ENCODE assay signal across 15 cellular contexts in the genomic region with DNA sequence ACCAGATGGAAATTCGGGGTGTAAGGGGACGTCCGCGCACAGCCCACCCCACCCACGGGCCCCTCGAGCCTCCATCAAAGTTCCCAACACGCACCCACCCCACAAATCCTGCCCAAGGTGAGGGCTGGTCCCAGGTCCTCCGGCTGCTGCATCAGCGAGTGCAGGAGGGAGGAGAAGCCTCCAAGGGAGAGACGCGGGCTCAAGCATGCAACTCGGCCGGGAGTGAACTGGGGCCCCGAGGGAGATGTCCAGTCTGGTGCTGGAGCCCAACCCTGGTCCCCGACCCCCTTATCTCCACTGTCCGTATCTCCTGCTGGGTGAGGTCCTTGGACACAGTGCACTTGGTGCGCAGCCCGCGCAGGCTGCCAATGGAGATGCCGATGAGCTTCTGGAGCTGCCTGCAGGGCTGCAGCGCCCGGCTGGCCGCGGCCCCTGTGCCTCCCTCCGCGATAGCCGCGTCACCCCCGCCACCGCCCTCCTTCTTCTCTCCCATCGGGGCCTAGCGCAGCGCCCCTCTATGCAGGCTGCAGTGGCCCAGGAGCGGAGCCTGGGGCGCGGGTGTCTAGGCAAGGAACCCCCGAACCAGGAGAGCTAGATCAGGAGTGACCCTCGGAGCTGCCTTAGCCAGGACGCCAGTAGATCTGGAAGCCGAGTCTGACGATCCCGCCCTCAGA.
DNase-seq lines count a peak whose midpoint lies in the region; ATAC-seq and TF ChIP-seq lines count a peak whose summit lies in the region.
"Had no signal": no experiment of that assay in that cellular context is flagged by ENCODE, and none has a peak within 500 bp of the region (broad histone marks: within the 10 kb centered on the region; RNA-seq: fewer than 3 reads in every experiment).

No MANE protein-coding gene starts in this region.

- H3K4me1 ChIP-seq in lower lobe of right lung, result no peaks in the 10 kb centered on the region
- no peaks in the 10 kb centered on the region for H3K4me1 ChIP-seq in aorta (ENCODE audit: control insufficient read depth in 1 of 2, insufficient read depth in 2 of 2, low read length in 2 of 2)
- H3K4me1 ChIP-seq in CD4-positive, alpha-beta memory T cell (ENCODE audit: insufficient read depth, low read length), result no peaks in the 10 kb centered on the region
- H3K4me1 ChIP-seq: tibial artery had no signal

- H3K36me3 ChIP-seq in lower lobe of right lung (no peaks in the 10 kb centered on the region), aorta (ENCODE audit: control insufficient read depth in 1 of 2, insufficient read depth in 2 of 2, low read length in 1 of 2) (no peaks in the 10 kb centered on the region)
- no peaks in the 10 kb centered on the region for H3K36me3 ChIP-seq in CD4-positive, alpha-beta memory T cell (ENCODE audit: insufficient read depth, low read length)
- H3K36me3 ChIP-seq: neutrophil, tibial artery had no signal

- ATAC-seq in lower lobe of right lung, result no peak
- no peak for ATAC-seq in aorta (ENCODE audit: low FRiP score)
- ATAC-seq in HG02610 (IDR thresholded peaks at IDR 0.05; ENCODE audit: unreplicated experiment), result no peak

- H3K27me3 ChIP-seq in lower lobe of right lung (ENCODE audit: low read depth) (peaks cover 7% of the 10 kb centered on the region), aorta (ENCODE audit: control insufficient read depth in 1 of 2, insufficient read depth in 2 of 2, low read length in 1 of 2) (no peaks in the 10 kb centered on the region)
- no peaks in the 10 kb centered on the region for H3K27me3 ChIP-seq in CD4-positive, alpha-beta memory T cell (ENCODE audit: insufficient read depth, low read length)
- H3K27me3 ChIP-seq: neutrophil, tibial artery had no signal

- CTCF ChIA-PET in CD4-positive, alpha-beta memory T cell (lab: Charles Lee; ENCODE audit: partially characterized antibody), result no interaction called here

- H3K27ac ChIP-seq in lower lobe of right lung (no peak overlapping the region), aorta (ENCODE audit: low read depth in 1 of 2, low read length in 2 of 2) (no peak overlapping the region)
- no peak overlapping the region for H3K27ac ChIP-seq in CD4-positive, alpha-beta memory T cell (ENCODE audit: low read depth, low read length)
- H3K27ac ChIP-seq: neutrophil, tibial artery had no signal

- H3K36me3 Mint-ChIP-seq in CD4-positive, alpha-beta memory T cell, result peaks cover 2 to 4% of the 10 kb centered on the region in 2 donors

- DNase-seq in activated gamma-delta T cell (lab: John Stamatoyannopoulos, UW) (peak; percentile 11), activated gamma-delta T cell treated with Interleukin-2 at 50 U/mL for 16 hours (no peak), lower lobe of right lung (peak; percentile 46), aorta (peak; percentile 60 to 85), SHP77 treated with DMSO at 0.1 percent for 48 hours (lab: John Stamatoyannopoulos, UW) (no peak)
- DNase-seq in effector CD4-positive, alpha-beta T cell, result peak; percentile 2
- DNase-seq in CD4-positive, alpha-beta memory T cell, result no peak
- DNase-seq: activated CD4-positive, CD25-positive, alpha-beta regulatory T cell treated with anti-CD3 and anti-CD28 coated beads, Interleukin-2, amount 50 U/mL, for 72 hours; activated naive CD4-positive, alpha-beta T cell treated with Interleukin-2 at 50 U/mL for 16 hours; NCI-H1105; NCI-H2171 treated with DMSO at 0.1 percent for 48 hours had no signal

- H3K27ac Mint-ChIP-seq in CD4-positive, alpha-beta memory T cell, result no peak overlapping the region
- H3K27ac Mint-ChIP-seq: dendritic cell treated with granulocyte-macrophage colony-stimulating factor and Interleukin-4, amounts not matched to agents 40 ng/mL and 50 ng/mL, for 4 days had no signal

- POLR2A ChIA-PET in CD4-positive, alpha-beta memory T cell (lab: Charles Lee; ENCODE audit: partially characterized antibody), result no interaction called here

- H3K9me3 ChIP-seq in lower lobe of right lung (no peaks in the 10 kb centered on the region), aorta (ENCODE audit: control insufficient read depth, low read length) (peaks cover 1% of the 10 kb centered on the region)
- no peaks in the 10 kb centered on the region for H3K9me3 ChIP-seq in CD4-positive, alpha-beta memory T cell (ENCODE audit: control insufficient read depth in 1 of 2, low read length in 2 of 2)

- H3K9me3 Mint-ChIP-seq in CD4-positive, alpha-beta memory T cell, result peaks cover 3 to 41% (median 27%) of the 10 kb centered on the region in 8 donors

- peaks cover 0 to 2% (median 0%) of the 10 kb centered on the region in 4 donors for H3K4me1 Mint-ChIP-seq in CD4-positive, alpha-beta memory T cell

- H3K4me3 ChIP-seq in lower lobe of right lung (no peak overlapping the region), aorta (ENCODE audit: low read length in 2 of 2) (no peak overlapping the region)
- no peak overlapping the region for H3K4me3 ChIP-seq in CD4-positive, alpha-beta memory T cell (ENCODE audit: low read length in 2 of 2)
- H3K4me3 ChIP-seq: tibial artery had no signal

- TF ChIP-seq CTCF in lower lobe of right lung (IDR thresholded peaks at IDR 0.05), result no peak

- peaks cover 0 to 3% of the 10 kb centered on the region in 2 donors for H3K27me3 Mint-ChIP-seq in CD4-positive, alpha-beta memory T cell

- WGBS in aorta, 2 donors, result 50 to 72% methylated on average over 41 to 42 of the region's 42 CpGs

- no peak overlapping the region for H3K4me3 Mint-ChIP-seq in CD4-positive, alpha-beta memory T cell
- H3K4me3 Mint-ChIP-seq: dendritic cell treated with granulocyte-macrophage colony-stimulating factor and Interleukin-4, amounts not matched to agents 40 ng/mL and 50 ng/mL, for 4 days had no signal

- intact Hi-C loops in lower lobe of right lung (cut with DNase I) (no loop called here), aorta (cut with DNase I) (no loop called here)
- intact Hi-C loops in CD4-positive, alpha-beta memory T cell (cut with micrococcal nuclease), result no loop called here

Comparison
In these comparisons a context has a peak if more than half of its experiments do, and no peak if none do; other contexts are left out.
1. DNase-seq: peak in activated gamma-delta T cell (single experiment), effector CD4-positive, alpha-beta T cell (single experiment), lower lobe of right lung (single experiment) and aorta (2 of 2); none in activated gamma-delta T cell treated with Interleukin-2 at 50 U/mL for 16 hours (single experiment), SHP77 treated with DMSO at 0.1 percent for 48 hours (single experiment) and CD4-positive, alpha-beta memory T cell (0 of 5).